In genomic region chr17:72732893-72733618, GRCh38 we compare ENCODE assay signal across 17 cellular contexts.
"Had no signal": no experiment of that assay in that cellular context is flagged by ENCODE, and none has a peak within 500 bp of the region (broad histone marks: within the 10 kb centered on the region; RNA-seq: fewer than 3 reads in every experiment).

No MANE protein-coding gene starts in this region.

- ATAC-seq: left ventricle myocardium superior; natural killer cell; pancreas; sciatic nerve; stimulated activated effector memory CD8-positive, alpha-beta T cell treated with anti-CD3 and anti-CD28 coated beads, Interleukin-12 subunit alpha, Interleukin-12 subunit beta, amount 100 ng/mL, for 72 hours had no signal

- H3K36me3 Mint-ChIP-seq: natural killer cell; stimulated activated effector memory CD8-positive, alpha-beta T cell treated with anti-CD3 and anti-CD28 coated beads, Interleukin-12 subunit alpha, Interleukin-12 subunit beta, amount 100 ng/mL, for 72 hours had no signal

- H3K27me3 Mint-ChIP-seq: type B pancreatic cell had no signal

- H3K9me3 Mint-ChIP-seq: natural killer cell; neural crest cell; stimulated activated effector memory CD8-positive, alpha-beta T cell treated with anti-CD3 and anti-CD28 coated beads, Interleukin-12 subunit alpha, Interleukin-12 subunit beta, amount 100 ng/mL, for 72 hours; type B pancreatic cell had no signal

- DNase-seq: dorsolateral prefrontal cortex; effector CD4-positive, alpha-beta T cell; head of caudate nucleus; left ventricle myocardium superior; lower lobe of right lung; natural killer cell; pancreas; stimulated activated CD4-positive, alpha-beta T cell treated with anti-CD3 and anti-CD28 coated beads, Interleukin-2, amount 100 ng/mL, for 24 hours; stimulated activated CD4-positive, alpha-beta T cell treated with anti-CD3 and anti-CD28 coated beads, Interleukin-4, amount 100 ng/mL, for 24 hours; stimulated activated naive CD4-positive, alpha-beta T cell treated with Interleukin-2 at 50 U/mL for 16 hours; stomach; thyroid gland had no signal

- H3K4me3 Mint-ChIP-seq: natural killer cell; neural crest cell; stimulated activated effector memory CD8-positive, alpha-beta T cell treated with anti-CD3 and anti-CD28 coated beads, Interleukin-12 subunit alpha, Interleukin-12 subunit beta, amount 100 ng/mL, for 72 hours; type B pancreatic cell had no signal

- H3K27ac Mint-ChIP-seq: natural killer cell, progenitor cell of endocrine pancreas, type B pancreatic cell had no signal
